ENCODE assay signal across 4 cellular contexts in the genomic region with DNA sequence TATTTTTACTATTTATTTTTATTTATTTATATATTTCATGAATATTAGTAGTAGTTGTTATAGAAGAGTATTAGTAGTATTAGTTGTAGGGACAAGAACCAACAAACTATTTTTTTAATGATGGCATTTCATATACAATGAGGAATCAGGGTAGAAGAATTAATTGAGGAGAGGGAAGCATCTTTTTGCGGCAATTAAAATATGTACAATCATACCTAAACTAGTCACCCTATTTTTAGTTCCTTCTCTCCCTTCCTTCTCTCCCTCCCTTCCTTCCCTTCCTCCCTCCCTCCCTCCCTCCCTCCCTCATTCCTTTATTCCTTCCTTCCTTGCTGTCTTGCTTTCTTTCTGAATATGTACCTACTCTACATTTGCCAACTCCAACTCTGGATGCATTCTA.
TF ChIP-seq lines count a peak whose summit lies in the region.

No MANE protein-coding gene starts in this region.

TF ChIP-seq in HepG2, 621 proteins besides CTCF, POLR2A, EP300 and RAD21:
- peak; percentile 86 for TF ChIP-seq HNRNPK (IDR thresholded peaks at IDR 0.05; ENCODE audit: low read depth, low read length, poor library complexity, severe bottlenecking)
- no peak for TF ChIP-seq LRRFIP1 (CRISPR knock-in tag; conservative IDR thresholded peaks at IDR 0.05)

TF ChIP-seq in GM23338, 12 proteins besides CTCF, POLR2A, EP300 and RAD21 (continues in another document):
- TF ChIP-seq POLR2AphosphoS5 (IDR thresholded peaks at IDR 0.05; ENCODE audit: low read depth) (no peak), EZH2 (IDR thresholded peaks at IDR 0.05; ENCODE audit: low read depth, unreplicated experiment) (no peak)
- TF ChIP-seq, protein P1, sequence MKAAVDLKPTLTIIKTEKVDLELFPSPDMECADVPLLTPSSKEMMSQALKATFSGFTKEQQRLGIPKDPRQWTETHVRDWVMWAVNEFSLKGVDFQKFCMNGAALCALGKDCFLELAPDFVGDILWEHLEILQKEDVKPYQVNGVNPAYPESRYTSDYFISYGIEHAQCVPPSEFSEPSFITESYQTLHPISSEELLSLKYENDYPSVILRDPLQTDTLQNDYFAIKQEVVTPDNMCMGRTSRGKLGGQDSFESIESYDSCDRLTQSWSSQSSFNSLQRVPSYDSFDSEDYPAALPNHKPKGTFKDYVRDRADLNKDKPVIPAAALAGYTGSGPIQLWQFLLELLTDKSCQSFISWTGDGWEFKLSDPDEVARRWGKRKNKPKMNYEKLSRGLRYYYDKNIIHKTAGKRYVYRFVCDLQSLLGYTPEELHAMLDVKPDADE (IDR thresholded peaks at IDR 0.05) = no peak

TF ChIP-seq in K562, 482 proteins besides CTCF, POLR2A, EP300 and RAD21:
- TF ChIP-seq FOXA3 (CRISPR knock-in tag; conservative IDR thresholded peaks at IDR 0.05 in 1 of 2, IDR thresholded peaks at IDR 0.05 in 1 of 2) (no peak), OTX1 (CRISPR knock-in tag; IDR thresholded peaks at IDR 0.05) (no peak), HNRNPK (IDR thresholded peaks at IDR 0.05; ENCODE audit: low read depth, low read length, poor library complexity, severe bottlenecking) (peak; percentile 60), SMARCB1 (IDR thresholded peaks at IDR 0.05; ENCODE audit: insufficient read length, low read depth) (no peak), ZNF444 (CRISPR knock-in tag; IDR thresholded peaks at IDR 0.05) (no peak), ZNF316 (IDR thresholded peaks at IDR 0.05) (no peak), ETV5 (CRISPR knock-in tag; IDR thresholded peaks at IDR 0.05; ENCODE audit: low read depth) (no peak), PCBP2 (IDR thresholded peaks at IDR 0.05; ENCODE audit: low read depth, low read length, poor library complexity, severe bottlenecking) (peak; percentile 86), DACH1 (IDR thresholded peaks at IDR 0.05; ENCODE audit: partially characterized antibody) (no peak), NFYB (IDR thresholded peaks at IDR 0.05; ENCODE audit: extremely low read depth, insufficient read length) (no peak)
- TF ChIP-seq, protein P2, sequence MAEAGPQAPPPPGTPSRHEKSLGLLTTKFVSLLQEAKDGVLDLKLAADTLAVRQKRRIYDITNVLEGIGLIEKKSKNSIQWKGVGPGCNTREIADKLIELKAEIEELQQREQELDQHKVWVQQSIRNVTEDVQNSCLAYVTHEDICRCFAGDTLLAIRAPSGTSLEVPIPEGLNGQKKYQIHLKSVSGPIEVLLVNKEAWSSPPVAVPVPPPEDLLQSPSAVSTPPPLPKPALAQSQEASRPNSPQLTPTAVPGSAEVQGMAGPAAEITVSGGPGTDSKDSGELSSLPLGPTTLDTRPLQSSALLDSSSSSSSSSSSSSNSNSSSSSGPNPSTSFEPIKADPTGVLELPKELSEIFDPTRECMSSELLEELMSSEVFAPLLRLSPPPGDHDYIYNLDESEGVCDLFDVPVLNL (CRISPR knock-in tag; IDR thresholded peaks at IDR 0.05; ENCODE audit: low read depth) = no peak

TF ChIP-seq in H1, 55 proteins besides CTCF, POLR2A, EP300 and RAD21:
- TF ChIP-seq SIRT6 (IDR thresholded peaks at IDR 0.05; ENCODE audit: low read length) (no peak), RNF2 (IDR thresholded peaks at IDR 0.05; ENCODE audit: borderline replicate concordance, low read depth, low read length, missing control alignments, poor library complexity, severe bottlenecking) (no peak), POLR2AphosphoS5 (IDR thresholded peaks at IDR 0.05; ENCODE audit: low read depth, low read length) (no peak), SP4 (IDR thresholded peaks at IDR 0.05; ENCODE audit: low read length) (no peak), SUZ12 (IDR thresholded peaks at IDR 0.05; ENCODE audit: low read length) (no peak), RFX5 (IDR thresholded peaks at IDR 0.05; ENCODE audit: borderline replicate concordance, low read depth, low read length) (no peak), USF2 (IDR thresholded peaks at IDR 0.05; ENCODE audit: low read length) (no peak), GABPA (IDR thresholded peaks at IDR 0.05; ENCODE audit: borderline replicate concordance, insufficient read depth, low read length) (no peak), SP1 (IDR thresholded peaks at IDR 0.05; ENCODE audit: low read depth, low read length) (no peak), BACH1 (IDR thresholded peaks at IDR 0.05; ENCODE audit: low read length) (no peak), BCL11A (IDR thresholded peaks at IDR 0.05; ENCODE audit: low read depth in 2 of 2, low read length in 2 of 2) (no peak), NANOG (IDR thresholded peaks at IDR 0.05; ENCODE audit: insufficient read depth, low read depth, low read length, poor library complexity, severe bottlenecking) (no peak)
- TF ChIP-seq, protein P3, sequence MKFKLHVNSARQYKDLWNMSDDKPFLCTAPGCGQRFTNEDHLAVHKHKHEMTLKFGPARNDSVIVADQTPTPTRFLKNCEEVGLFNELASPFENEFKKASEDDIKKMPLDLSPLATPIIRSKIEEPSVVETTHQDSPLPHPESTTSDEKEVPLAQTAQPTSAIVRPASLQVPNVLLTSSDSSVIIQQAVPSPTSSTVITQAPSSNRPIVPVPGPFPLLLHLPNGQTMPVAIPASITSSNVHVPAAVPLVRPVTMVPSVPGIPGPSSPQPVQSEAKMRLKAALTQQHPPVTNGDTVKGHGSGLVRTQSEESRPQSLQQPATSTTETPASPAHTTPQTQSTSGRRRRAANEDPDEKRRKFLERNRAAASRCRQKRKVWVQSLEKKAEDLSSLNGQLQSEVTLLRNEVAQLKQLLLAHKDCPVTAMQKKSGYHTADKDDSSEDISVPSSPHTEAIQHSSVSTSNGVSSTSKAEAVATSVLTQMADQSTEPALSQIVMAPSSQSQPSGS (IDR thresholded peaks at IDR 0.05; ENCODE audit: low read length) = no peak
